Comparison of ENCODE assay signal across 8 cellular contexts in the genomic region with DNA sequence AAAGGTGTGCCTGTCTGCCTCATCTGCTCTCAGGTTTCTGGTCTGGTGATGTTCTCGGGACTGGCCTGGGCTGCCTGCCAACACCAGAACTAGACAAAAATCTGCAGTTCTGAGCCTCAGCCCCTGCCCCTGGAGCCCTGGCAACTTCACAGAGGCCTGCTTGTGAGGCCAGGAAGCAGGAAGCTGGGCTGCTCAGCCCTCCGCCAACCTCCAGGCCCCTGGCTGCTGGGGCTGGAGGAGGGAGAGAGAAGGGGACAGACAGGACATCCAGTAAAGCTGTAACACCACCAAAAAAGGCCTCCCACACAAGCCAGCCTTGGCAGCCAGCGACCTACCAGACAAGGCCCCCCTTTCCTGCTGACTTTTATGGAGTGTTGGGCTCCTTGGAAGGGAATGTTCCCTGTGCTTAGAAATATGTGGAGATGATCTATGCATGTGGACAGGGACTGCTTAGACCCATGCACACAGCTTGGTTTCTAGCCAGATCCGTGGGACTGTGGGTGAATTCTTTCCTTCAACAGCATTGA.
DNase-seq lines count a peak whose midpoint lies in the region; ATAC-seq and TF ChIP-seq lines count a peak whose summit lies in the region.

No MANE protein-coding gene starts in this region.

- DNase-seq in AG08395 (ENCODE audit: low spot score) (peak; percentile 57), RPMI7951 (ENCODE audit: low read depth) (peak; percentile 27), fibroblast of pulmonary artery (ENCODE audit: low read depth) (peak; percentile 7), nucleus accumbens (lab: John Stamatoyannopoulos, UW) (peak in 41 of 56 donors; percentile 8 to 57 (median 30)), iPS-NIHi7 (ENCODE audit: extremely low spot score) (no peak)
- DNase-seq in NK-92 treated with Interleukin-12 subunit alpha and Interleukin-12 subunit beta, amount 100 ng/mL, for 24 hours (lab: John Stamatoyannopoulos, UW): no peak

- H3K4me3 ChIP-seq in fibroblast of pulmonary artery (replicated peaks; ENCODE audit: low read depth, low read length): no peak overlapping the region

- ATAC-seq in GM21529 (IDR thresholded peaks at IDR 0.05; ENCODE audit: unreplicated experiment) (no peak), GM18867 (IDR thresholded peaks at IDR 0.05; ENCODE audit: unreplicated experiment) (no peak)

- TF ChIP-seq CTCF in fibroblast of pulmonary artery (IDR thresholded peaks at IDR 0.05; ENCODE audit: low read length, missing control alignments): no peak

Comparison
In these comparisons a context has a peak if more than half of its experiments do, and no peak if none do; other contexts are left out.
1. DNase-seq: peak in AG08395 (single experiment), RPMI7951 (single experiment), fibroblast of pulmonary artery (single experiment) and nucleus accumbens (41 of 56); none in NK-92 treated with Interleukin-12 subunit alpha and Interleukin-12 subunit beta, amount 100 ng/mL, for 24 hours (single experiment) and iPS-NIHi7 (single experiment).